In genomic region chr10:21533577-21534475, GRCh38 we compare ENCODE assay signal across 1 cellular context.
TF ChIP-seq lines count a peak whose summit lies in the region.

TSS of gene MLLT10 (plus strand) at chr10:21534232. CDS start at chr10:21534645, 413 bp downstream.

TF ChIP-seq in K562, 482 proteins besides CTCF, POLR2A, EP300 and RAD21 (continued from another document and continues in another):
- no peak for TF ChIP-seq MBD1 (CRISPR knock-in tag; IDR thresholded peaks at IDR 0.05)
- peak; percentile 58; the same call in 1 of the 2 replicates for TF ChIP-seq TAF7 (tag; IDR thresholded peaks at IDR 0.05)
- TF ChIP-seq GATA2 (CRISPR knock-in tag; IDR thresholded peaks at IDR 0.05) = no peak
- no peak for TF ChIP-seq NR4A1 (CRISPR knock-in tag; IDR thresholded peaks at IDR 0.05)
- TF ChIP-seq NR4A1 (tag; IDR thresholded peaks at IDR 0.05) = peak; percentile 71
- TF ChIP-seq SIN3B (IDR thresholded peaks at IDR 0.05; ENCODE audit: low read depth) = no peak
- TF ChIP-seq SUPT5H (IDR thresholded peaks at IDR 0.05) = peak; percentile 88
- TF ChIP-seq ZNF511 (CRISPR knock-in tag; IDR thresholded peaks at IDR 0.05) = no peak
- TF ChIP-seq ZBTB9 (CRISPR knock-in tag; IDR thresholded peaks at IDR 0.05) = 0 out of 2 replicates have a peak, but pooled peaks have one; percentile 21
- TF ChIP-seq HMBOX1 (IDR thresholded peaks at IDR 0.05) = peak; percentile 18; the same call in 1 of the 2 replicates
- TF ChIP-seq VEZF1 (CRISPR knock-in tag; IDR thresholded peaks at IDR 0.05) = peak; percentile 97
- TF ChIP-seq POLR2B (IDR thresholded peaks at IDR 0.05; ENCODE audit: low read depth, partially characterized antibody) = peak; percentile 85
- 0 out of 2 replicates have a peak, but pooled peaks have one; percentile 25 for TF ChIP-seq E2F4 (CRISPR knock-in tag; IDR thresholded peaks at IDR 0.05; ENCODE audit: low read depth)
- TF ChIP-seq, protein P1, sequence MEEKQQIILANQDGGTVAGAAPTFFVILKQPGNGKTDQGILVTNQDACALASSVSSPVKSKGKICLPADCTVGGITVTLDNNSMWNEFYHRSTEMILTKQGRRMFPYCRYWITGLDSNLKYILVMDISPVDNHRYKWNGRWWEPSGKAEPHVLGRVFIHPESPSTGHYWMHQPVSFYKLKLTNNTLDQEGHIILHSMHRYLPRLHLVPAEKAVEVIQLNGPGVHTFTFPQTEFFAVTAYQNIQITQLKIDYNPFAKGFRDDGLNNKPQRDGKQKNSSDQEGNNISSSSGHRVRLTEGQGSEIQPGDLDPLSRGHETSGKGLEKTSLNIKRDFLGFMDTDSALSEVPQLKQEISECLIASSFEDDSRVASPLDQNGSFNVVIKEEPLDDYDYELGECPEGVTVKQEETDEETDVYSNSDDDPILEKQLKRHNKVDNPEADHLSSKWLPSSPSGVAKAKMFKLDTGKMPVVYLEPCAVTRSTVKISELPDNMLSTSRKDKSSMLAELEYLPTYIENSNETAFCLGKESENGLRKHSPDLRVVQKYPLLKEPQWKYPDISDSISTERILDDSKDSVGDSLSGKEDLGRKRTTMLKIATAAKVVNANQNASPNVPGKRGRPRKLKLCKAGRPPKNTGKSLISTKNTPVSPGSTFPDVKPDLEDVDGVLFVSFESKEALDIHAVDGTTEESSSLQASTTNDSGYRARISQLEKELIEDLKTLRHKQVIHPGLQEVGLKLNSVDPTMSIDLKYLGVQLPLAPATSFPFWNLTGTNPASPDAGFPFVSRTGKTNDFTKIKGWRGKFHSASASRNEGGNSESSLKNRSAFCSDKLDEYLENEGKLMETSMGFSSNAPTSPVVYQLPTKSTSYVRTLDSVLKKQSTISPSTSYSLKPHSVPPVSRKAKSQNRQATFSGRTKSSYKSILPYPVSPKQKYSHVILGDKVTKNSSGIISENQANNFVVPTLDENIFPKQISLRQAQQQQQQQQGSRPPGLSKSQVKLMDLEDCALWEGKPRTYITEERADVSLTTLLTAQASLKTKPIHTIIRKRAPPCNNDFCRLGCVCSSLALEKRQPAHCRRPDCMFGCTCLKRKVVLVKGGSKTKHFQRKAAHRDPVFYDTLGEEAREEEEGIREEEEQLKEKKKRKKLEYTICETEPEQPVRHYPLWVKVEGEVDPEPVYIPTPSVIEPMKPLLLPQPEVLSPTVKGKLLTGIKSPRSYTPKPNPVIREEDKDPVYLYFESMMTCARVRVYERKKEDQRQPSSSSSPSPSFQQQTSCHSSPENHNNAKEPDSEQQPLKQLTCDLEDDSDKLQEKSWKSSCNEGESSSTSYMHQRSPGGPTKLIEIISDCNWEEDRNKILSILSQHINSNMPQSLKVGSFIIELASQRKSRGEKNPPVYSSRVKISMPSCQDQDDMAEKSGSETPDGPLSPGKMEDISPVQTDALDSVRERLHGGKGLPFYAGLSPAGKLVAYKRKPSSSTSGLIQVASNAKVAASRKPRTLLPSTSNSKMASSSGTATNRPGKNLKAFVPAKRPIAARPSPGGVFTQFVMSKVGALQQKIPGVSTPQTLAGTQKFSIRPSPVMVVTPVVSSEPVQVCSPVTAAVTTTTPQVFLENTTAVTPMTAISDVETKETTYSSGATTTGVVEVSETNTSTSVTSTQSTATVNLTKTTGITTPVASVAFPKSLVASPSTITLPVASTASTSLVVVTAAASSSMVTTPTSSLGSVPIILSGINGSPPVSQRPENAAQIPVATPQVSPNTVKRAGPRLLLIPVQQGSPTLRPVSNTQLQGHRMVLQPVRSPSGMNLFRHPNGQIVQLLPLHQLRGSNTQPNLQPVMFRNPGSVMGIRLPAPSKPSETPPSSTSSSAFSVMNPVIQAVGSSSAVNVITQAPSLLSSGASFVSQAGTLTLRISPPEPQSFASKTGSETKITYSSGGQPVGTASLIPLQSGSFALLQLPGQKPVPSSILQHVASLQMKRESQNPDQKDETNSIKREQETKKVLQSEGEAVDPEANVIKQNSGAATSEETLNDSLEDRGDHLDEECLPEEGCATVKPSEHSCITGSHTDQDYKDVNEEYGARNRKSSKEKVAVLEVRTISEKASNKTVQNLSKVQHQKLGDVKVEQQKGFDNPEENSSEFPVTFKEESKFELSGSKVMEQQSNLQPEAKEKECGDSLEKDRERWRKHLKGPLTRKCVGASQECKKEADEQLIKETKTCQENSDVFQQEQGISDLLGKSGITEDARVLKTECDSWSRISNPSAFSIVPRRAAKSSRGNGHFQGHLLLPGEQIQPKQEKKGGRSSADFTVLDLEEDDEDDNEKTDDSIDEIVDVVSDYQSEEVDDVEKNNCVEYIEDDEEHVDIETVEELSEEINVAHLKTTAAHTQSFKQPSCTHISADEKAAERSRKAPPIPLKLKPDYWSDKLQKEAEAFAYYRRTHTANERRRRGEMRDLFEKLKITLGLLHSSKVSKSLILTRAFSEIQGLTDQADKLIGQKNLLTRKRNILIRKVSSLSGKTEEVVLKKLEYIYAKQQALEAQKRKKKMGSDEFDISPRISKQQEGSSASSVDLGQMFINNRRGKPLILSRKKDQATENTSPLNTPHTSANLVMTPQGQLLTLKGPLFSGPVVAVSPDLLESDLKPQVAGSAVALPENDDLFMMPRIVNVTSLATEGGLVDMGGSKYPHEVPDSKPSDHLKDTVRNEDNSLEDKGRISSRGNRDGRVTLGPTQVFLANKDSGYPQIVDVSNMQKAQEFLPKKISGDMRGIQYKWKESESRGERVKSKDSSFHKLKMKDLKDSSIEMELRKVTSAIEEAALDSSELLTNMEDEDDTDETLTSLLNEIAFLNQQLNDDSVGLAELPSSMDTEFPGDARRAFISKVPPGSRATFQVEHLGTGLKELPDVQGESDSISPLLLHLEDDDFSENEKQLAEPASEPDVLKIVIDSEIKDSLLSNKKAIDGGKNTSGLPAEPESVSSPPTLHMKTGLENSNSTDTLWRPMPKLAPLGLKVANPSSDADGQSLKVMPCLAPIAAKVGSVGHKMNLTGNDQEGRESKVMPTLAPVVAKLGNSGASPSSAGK (IDR thresholded peaks at IDR 0.05) = peak; percentile 82
- no peak for TF ChIP-seq ETV5 (CRISPR knock-in tag; IDR thresholded peaks at IDR 0.05; ENCODE audit: low read depth)
- peak in 1 of 3 experiments; percentile 80; a peak in 2 of 6 replicates for TF ChIP-seq ZBTB11 (CRISPR knock-in tag; IDR thresholded peaks at IDR 0.05)
- TF ChIP-seq ELF1 (tag; IDR thresholded peaks at IDR 0.05) = 0 out of 2 replicates have a peak, but pooled peaks have one; percentile 22
- peak; percentile 92 for TF ChIP-seq ZNF584 (CRISPR knock-in tag; IDR thresholded peaks at IDR 0.05; ENCODE audit: low read depth)
- TF ChIP-seq ZBED1 (IDR thresholded peaks at IDR 0.05) = 0 out of 2 replicates have a peak, but pooled peaks have one; percentile 67
- TF ChIP-seq NR1H2 (CRISPR knock-in tag; IDR thresholded peaks at IDR 0.05) = no peak
- TF ChIP-seq RBBP5 (IDR thresholded peaks at IDR 0.05; ENCODE audit: borderline replicate concordance, insufficient read depth, low read length, poor library complexity, severe bottlenecking) = peak; percentile 73
- TF ChIP-seq RUNX1 (IDR thresholded peaks at IDR 0.05; ENCODE audit: low read depth) = no peak
- TF ChIP-seq, protein P2, sequence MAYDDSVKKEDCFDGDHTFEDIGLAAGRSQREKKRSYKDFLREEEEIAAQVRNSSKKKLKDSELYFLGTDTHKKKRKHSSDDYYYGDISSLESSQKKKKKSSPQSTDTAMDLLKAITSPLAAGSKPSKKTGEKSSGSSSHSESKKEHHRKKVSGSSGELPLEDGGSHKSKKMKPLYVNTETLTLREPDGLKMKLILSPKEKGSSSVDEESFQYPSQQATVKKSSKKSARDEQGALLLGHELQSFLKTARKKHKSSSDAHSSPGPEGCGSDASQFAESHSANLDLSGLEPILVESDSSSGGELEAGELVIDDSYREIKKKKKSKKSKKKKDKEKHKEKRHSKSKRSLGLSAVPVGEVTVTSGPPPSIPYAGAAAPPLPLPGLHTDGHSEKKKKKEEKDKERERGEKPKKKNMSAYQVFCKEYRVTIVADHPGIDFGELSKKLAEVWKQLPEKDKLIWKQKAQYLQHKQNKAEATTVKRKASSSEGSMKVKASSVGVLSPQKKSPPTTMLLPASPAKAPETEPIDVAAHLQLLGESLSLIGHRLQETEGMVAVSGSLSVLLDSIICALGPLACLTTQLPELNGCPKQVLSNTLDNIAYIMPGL (CRISPR knock-in tag; IDR thresholded peaks at IDR 0.05) = 0 out of 2 replicates have a peak, but pooled peaks have one; percentile 22
- no peak for TF ChIP-seq FOXM1 (IDR thresholded peaks at IDR 0.05; ENCODE audit: low read depth)
- TF ChIP-seq FOXM1 (CRISPR knock-in tag; IDR thresholded peaks at IDR 0.05; ENCODE audit: low read depth) = no peak; the same call in none of the 2 replicates
- TF ChIP-seq NR2C2 (CRISPR knock-in tag; IDR thresholded peaks at IDR 0.05) = no peak
- TF ChIP-seq NR2C2 (tag; IDR thresholded peaks at IDR 0.05) = peak; percentile 68
